17 cellular contexts compared by ENCODE assay signal in genomic region chr2:111995148-111995547, GRCh38.
"Had no signal": no experiment of that assay in that cellular context is flagged by ENCODE, and none has a peak within 500 bp of the region (broad histone marks: within the 10 kb centered on the region; RNA-seq: fewer than 3 reads in every experiment).

No MANE protein-coding gene starts in this region.

- H3K36me3 ChIP-seq: neutrophil had no signal

- ATAC-seq: left lobe of liver; natural killer cell treated with Interleukin-12 subunit alpha and Interleukin-12 subunit beta and Interleukin-15 and Interleukin-18, amount 100 ng/mL, for 72 hours; sciatic nerve; stimulated activated effector memory CD8-positive, alpha-beta T cell treated with anti-CD3 and anti-CD28 coated beads, Interleukin-12 subunit alpha, Interleukin-12 subunit beta, amount 100 ng/mL, for 72 hours had no signal

- H3K9ac ChIP-seq: parathyroid adenoma had no signal

- H3K9me3 ChIP-seq: neutrophil, stomach, thyroid gland had no signal

- H3K27me3 ChIP-seq: dorsolateral prefrontal cortex, neutrophil, stomach, thyroid gland had no signal

- H2AFZ ChIP-seq: parathyroid adenoma had no signal

- FAIRE-seq: frontal cortex, keratinocyte had no signal

- H3K4me1 ChIP-seq: parathyroid adenoma, stomach, thyroid gland had no signal

- H3K4me3 ChIP-seq: dorsolateral prefrontal cortex, lung, stomach, thyroid gland had no signal

- H3K79me2 ChIP-seq: parathyroid adenoma had no signal

- H3K27ac ChIP-seq: dorsolateral prefrontal cortex, neutrophil, parathyroid adenoma, stomach, thyroid gland had no signal

- DNase-seq: dorsolateral prefrontal cortex; effector CD4-positive, alpha-beta T cell; naive B cell; stimulated activated CD4-positive, alpha-beta T cell treated with anti-CD3 and anti-CD28 coated beads, Interleukin-2, amount 100 ng/mL, for 24 hours; stimulated activated CD4-positive, alpha-beta T cell treated with anti-CD3 and anti-CD28 coated beads, Interleukin-4, amount 100 ng/mL, for 24 hours; stimulated activated naive CD4-positive, alpha-beta T cell treated with Interleukin-2 at 50 U/mL for 16 hours; stomach; thyroid gland had no signal
